Comparison of ENCODE assay signal across 18 cellular contexts in genomic region chr6:128463942-128464341, GRCh38. TPM values are rescaled to one million over a fixed set of nuclear protein-coding genes. Genes with fewer than 3 reads are reported as not detected.
DNase-seq lines count a peak whose midpoint lies in the region; ATAC-seq, FAIRE-seq and TF ChIP-seq lines count a peak whose summit lies in the region.
"Had no signal": no experiment of that assay in that cellular context is flagged by ENCODE, and none has a peak within 500 bp of the region (broad histone marks: within the 10 kb centered on the region; RNA-seq: fewer than 3 reads in every experiment).

No MANE protein-coding gene starts in this region.

- no peak overlapping the region for H2BK12ac ChIP-seq in neuronal stem cell (ENCODE audit: low read length)

- H4K91ac ChIP-seq in neuronal stem cell (ENCODE audit: low read depth, low read length, poor library complexity), result no peak overlapping the region

- H3K9ac ChIP-seq in adipocyte (ENCODE audit: low read length) (no peak overlapping the region), neuronal stem cell (ENCODE audit: low read depth, low read length, poor library complexity) (no peak overlapping the region)

- H3K4me3 ChIP-seq in adipocyte (ENCODE audit: low read length) (no peak overlapping the region), fibroblast of the aortic adventitia (ENCODE audit: low read depth, low read length) (no peak overlapping the region), neuronal stem cell (ENCODE audit: low read length in 2 of 2) (no peak overlapping the region), hepatocyte (no peak overlapping the region)
- H3K4me3 ChIP-seq: thoracic aorta had no signal

- FAIRE-seq in urothelium cell line (lab: Jason Lieb, UNC), result no peak
- FAIRE-seq: A204.1 had no signal

- H3K27me3 ChIP-seq in adipocyte (replicated peaks; ENCODE audit: control insufficient read depth, insufficient read depth, low read length), result no peaks in the 10 kb centered on the region
- no peaks in the 10 kb centered on the region for H3K27me3 ChIP-seq in neuronal stem cell (ENCODE audit: control insufficient read depth in 3 of 3, insufficient read depth in 3 of 3, low read depth in 1 of 3, low read length in 3 of 3)
- no peaks in the 10 kb centered on the region for H3K27me3 ChIP-seq in hepatocyte

- no peak for ATAC-seq in Right ventricle myocardium inferior
- ATAC-seq in left ventricle myocardium superior, result no peak
- no peak for ATAC-seq in HG02642 (IDR thresholded peaks at IDR 0.05; ENCODE audit: poor library complexity, unreplicated experiment)
- ATAC-seq: activated naive CD8-positive, alpha-beta T cell treated with anti-CD3 and anti-CD28 coated beads, Interleukin-2, amount 50 U/mL, for 24 hours had no signal

- intact Hi-C loops in Right ventricle myocardium inferior (cut with DNase I), result no loop called here
- intact Hi-C loops in left ventricle myocardium superior (cut with micrococcal nuclease), result no loop called here

- TF ChIP-seq CTCF in fibroblast of the aortic adventitia (IDR thresholded peaks at IDR 0.05; ENCODE audit: insufficient read depth, low read length) (no peak), hepatocyte (IDR thresholded peaks at IDR 0.05; ENCODE audit: poor library complexity) (no peak)

- no peaks in the 10 kb centered on the region for H3K79me1 ChIP-seq in neuronal stem cell (ENCODE audit: low read depth, low read length)

- no peak overlapping the region for H2BK120ac ChIP-seq in neuronal stem cell (ENCODE audit: low read depth, low read length)

- H2BK15ac ChIP-seq in neuronal stem cell (ENCODE audit: low read length), result no peak overlapping the region

- H2BK5ac ChIP-seq in neuronal stem cell (ENCODE audit: low read length), result no peak overlapping the region

- H4K8ac ChIP-seq in neuronal stem cell (ENCODE audit: low read depth, low read length), result no peak overlapping the region

- no peak overlapping the region for H3K23ac ChIP-seq in neuronal stem cell (ENCODE audit: low read depth, low read length, poor library complexity)

- no peaks in the 10 kb centered on the region for H3K9me3 ChIP-seq in adipocyte (ENCODE audit: control insufficient read depth, low read length)
- H3K9me3 ChIP-seq in neuronal stem cell (replicated peaks in 1 of 2; ENCODE audit: control insufficient read depth in 2 of 2, insufficient read depth in 1 of 2, low read depth in 1 of 2, low read length in 2 of 2), result no peaks in the 10 kb centered on the region
- no peaks in the 10 kb centered on the region for H3K9me3 ChIP-seq in hepatocyte (ENCODE audit: low read depth)
- H3K9me3 ChIP-seq: thoracic aorta had no signal

- no peak overlapping the region for H3K18ac ChIP-seq in neuronal stem cell (ENCODE audit: low read length)

- H2AFZ ChIP-seq in neuronal stem cell (ENCODE audit: low read length), result no peak overlapping the region
- H2AFZ ChIP-seq in hepatocyte, result no peak overlapping the region

- peaks cover 3% of the 10 kb centered on the region for H3K4me1 ChIP-seq in adipocyte (ENCODE audit: control insufficient read depth, insufficient read depth, low read length)
- H3K4me1 ChIP-seq in neuronal stem cell (ENCODE audit: control insufficient read depth in 2 of 2, insufficient read depth in 1 of 2, low read depth in 1 of 2, low read length in 2 of 2), result no peaks in the 10 kb centered on the region
- H3K4me1 ChIP-seq in hepatocyte (ENCODE audit: insufficient read depth), result no peaks in the 10 kb centered on the region

- H3K4ac ChIP-seq in neuronal stem cell (ENCODE audit: low read length), result no peak overlapping the region

- H3K4me2 ChIP-seq in neuronal stem cell (ENCODE audit: insufficient read depth, low read length, poor library complexity, severe bottlenecking) (no peak overlapping the region), hepatocyte (no peak overlapping the region)

- H3K79me2 ChIP-seq in hepatocyte, result peaks cover 81% of the 10 kb centered on the region

- no peaks in the 10 kb centered on the region for H4K20me1 ChIP-seq in hepatocyte (ENCODE audit: insufficient read depth, poor library complexity, severe bottlenecking)

- no peaks in the 10 kb centered on the region for H3K9me2 ChIP-seq in hepatocyte (replicated peaks; ENCODE audit: insufficient read depth)

- no CpG with 5 or more reads among the region's 7 CpGs for WGBS in neuronal stem cell (ENCODE audit: extremely low coverage in 2 of 2, insufficient read length in 2 of 2, insufficient replicate concordance in 1 of 2), 2 donors
- 91% methylated on average over 7 of the region's 7 CpGs for WGBS in hepatocyte (ENCODE audit: low lambda C conversion rate, missing lambda C conversion rate)

- DNase-seq in Right ventricle myocardium inferior (ENCODE audit: missing footprints), result peak; percentile 50
- no peak for DNase-seq in left ventricle myocardium superior
- DNase-seq in adipocyte (ENCODE audit: low read depth), result peak; percentile 17
- peak; percentile 67 for DNase-seq in fibroblast of the aortic adventitia (ENCODE audit: low read depth)
- peak; percentile 21 for DNase-seq in urothelium cell line (ENCODE audit: low spot score)
- no peak for DNase-seq in neuronal stem cell (ENCODE audit: low spot score)
- DNase-seq in hepatocyte (ENCODE audit: low spot score), result no peak
- DNase-seq: activated CD4-positive, alpha-beta T cell treated with anti-CD3 and anti-CD28 coated beads, Interleukin-2, amount 50 U/mL, for 1 hour; activated naive CD8-positive, alpha-beta T cell treated with anti-CD3 and anti-CD28 coated beads, Interleukin-2, amount 50 U/mL, for 24 hours; activated T-cell treated with anti-CD3 and anti-CD28 coated beads, Interleukin-2, amount 50 U/mL, for 1 hour; cortex of kidney; NCI-H2029 treated with DMSO at 0.1 percent for 48 hours; NCI-H82; retina; stimulated activated CD4-positive, alpha-beta T cell treated with anti-CD3 and anti-CD28 coated beads, Interleukin-1b, Interleukin-23, amount 100 ng/mL, for 48 hours had no signal

- no peak overlapping the region for H3K14ac ChIP-seq in neuronal stem cell (ENCODE audit: low read length)

- no peak overlapping the region for H2AK5ac ChIP-seq in neuronal stem cell (ENCODE audit: low read depth, low read length)

- no peaks in the 10 kb centered on the region for H3K36me3 ChIP-seq in adipocyte (ENCODE audit: control insufficient read depth, insufficient read depth, low read length, severe bottlenecking)
- H3K36me3 ChIP-seq in neuronal stem cell (replicated peaks in 1 of 2; ENCODE audit: control insufficient read depth in 2 of 2, insufficient read depth in 2 of 2, low read length in 2 of 2), result no peaks in the 10 kb centered on the region
- H3K36me3 ChIP-seq in hepatocyte (replicated peaks; ENCODE audit: insufficient read depth, low read depth), result no peaks in the 10 kb centered on the region
- H3K36me3 ChIP-seq: thoracic aorta had no signal

- no peak overlapping the region for H3K27ac ChIP-seq in neuronal stem cell (replicated peaks; ENCODE audit: low read length)
- no peak overlapping the region for H3K27ac ChIP-seq in hepatocyte
- H3K27ac ChIP-seq: thoracic aorta had no signal

RNA-seq across cellular contexts. Expression of gene PTPRK, which starts 56.5 kb away (rescaled TPM):
- total RNA-seq in Right ventricle myocardium inferior, result 30.1 TPM
- 43.0 TPM for total RNA-seq in left ventricle myocardium superior
- total RNA-seq in fibroblast of the aortic adventitia (ENCODE audit: low replicate concordance), result 27.1 and 70.2 TPM in 2 replicates
- polyA plus RNA-seq in neuronal stem cell (2013, experiment 1 of 2), result 17.7 TPM
- 16.8 TPM for polyA plus RNA-seq in neuronal stem cell (2013, experiment 2 of 2)
- 78.5 and 80.2 TPM in 2 replicates for total RNA-seq in hepatocyte
- 42.0 and 43.1 TPM in 2 replicates for polyA plus RNA-seq in hepatocyte

Comparison
In these comparisons a context has a peak if more than half of its experiments do, and no peak if none do; other contexts are left out.
1. DNase-seq: peak in Right ventricle myocardium inferior (single experiment), adipocyte (single experiment), fibroblast of the aortic adventitia (single experiment) and urothelium cell line (single experiment); none in left ventricle myocardium superior (single experiment), neuronal stem cell (single experiment) and hepatocyte (single experiment).